Comparison of ENCODE assay signal across 9 cellular contexts in genomic region chr4:113692809-113693411, GRCh38.
DNase-seq lines count a peak whose midpoint lies in the region; ATAC-seq, FAIRE-seq and TF ChIP-seq lines count a peak whose summit lies in the region.
"Had no signal": no experiment of that assay in that cellular context is flagged by ENCODE, and none has a peak within 500 bp of the region (broad histone marks: within the 10 kb centered on the region; RNA-seq: fewer than 3 reads in every experiment).

No MANE protein-coding gene starts in this region.

- no peak for TF ChIP-seq POLR2A in HepG2 (IDR thresholded peaks at IDR 0.05; ENCODE audit: insufficient read depth in 1 of 2, low read depth in 2 of 2, low read length in 2 of 2)

- H3K4me1 Mint-ChIP-seq in T-cell, result peaks cover 30 to 40% (median 39%) of the 10 kb centered on the region in 3 donors

- H3K36me3 ChIP-seq in small intestine (ENCODE audit: control insufficient read depth in 2 of 2, insufficient read depth in 2 of 2, low read length in 2 of 2), result peaks cover 0 to 3% of the 10 kb centered on the region in 2 donors
- H3K36me3 ChIP-seq in HepG2 (replicated peaks in 1 of 2; ENCODE audit: control insufficient read depth in 1 of 2, insufficient read depth in 2 of 2, low read length in 2 of 2), result peaks cover 0 to 4% of the 10 kb centered on the region in 2 experiments; a peak in 2 of 5 replicates

- POLR2A ChIA-PET in T-cell (lab: Charles Lee), result interaction anchor here in 1 of 2 donors (0.5 kb wide), 1 partner anchor 104 kb away, joined by 3 read pairs; no protein-coding TSS in a partner anchor
- POLR2A ChIA-PET in HepG2 (lab: Yijun Ruan, JAX), result no interaction called here

- TF ChIP-seq EP300 in HepG2 (IDR thresholded peaks at IDR 0.05; ENCODE audit: low read depth in 2 of 2, low read length in 2 of 2) (no peak), HepG2 (CRISPR knock-in tag; IDR thresholded peaks at IDR 0.05; ENCODE audit: borderline replicate concordance) (no peak)

- H3K9ac ChIP-seq in HepG2 (ENCODE audit: insufficient read depth, low read depth, low read length), result no peak overlapping the region

- no peak overlapping the region for H3K4me2 ChIP-seq in HepG2 (ENCODE audit: low read depth, low read length)

- no peak for TF ChIP-seq RAD21 in HepG2 (CRISPR knock-in tag; IDR thresholded peaks at IDR 0.05)

- no TSS peak for BruUV-seq in HepG2 (replicated peaks; lab: Mats Ljungman, UMichigan)

- H3K4me1 ChIP-seq in small intestine (ENCODE audit: control insufficient read depth in 2 of 2, insufficient read depth in 1 of 2, low read depth in 1 of 2, low read length in 1 of 2) (peaks cover 0 to 8% of the 10 kb centered on the region in 2 donors), HepG2 (ENCODE audit: insufficient read depth, low read length) (peaks cover 13% of the 10 kb centered on the region)

- FAIRE-seq in small intestine (lab: Jason Lieb, UNC), result no peak
- FAIRE-seq in HepG2 (lab: Jason Lieb, UNC), result no peak

- no peak overlapping the region for H3K4me3 ChIP-seq in small intestine (ENCODE audit: low read depth in 1 of 2, low read length in 2 of 2)
- no peak overlapping the region for H3K4me3 ChIP-seq in HepG2 (replicated peaks in 1 of 3; ENCODE audit: insufficient read depth in 1 of 3, low read depth in 2 of 3, low read length in 3 of 3)

- ATAC-seq in HG02981 (IDR thresholded peaks at IDR 0.05; ENCODE audit: unreplicated experiment) (peak; percentile 95), T-cell (replicated peaks in 1 of 4) (peak in 3 of 4 experiments; percentile 60 to 81 (median 81)), HepG2 (no peak)

- no peaks in the 10 kb centered on the region for H3K9me3 ChIP-seq in small intestine (ENCODE audit: control insufficient read depth, low read depth)
- no peaks in the 10 kb centered on the region for H3K9me3 ChIP-seq in HepG2 (ENCODE audit: low read length)

- no peaks in the 10 kb centered on the region for H3K9me3 Mint-ChIP-seq in T-cell

- 67 to 83% (median 82%) methylated on average over 3 of the region's 3 CpGs for WGBS in small intestine, 3 donors
- 92% methylated on average over 3 of the region's 3 CpGs for WGBS in HepG2 (ENCODE audit: low lambda C conversion rate)

- peak; percentile 23 for DNase-seq in SKM-1 treated with dmso at 0.1 percent for 144 hours (lab: John Stamatoyannopoulos, UW; ENCODE audit: unreplicated experiment)
- DNase-seq in SKM-1 (lab: John Stamatoyannopoulos, UW; ENCODE audit: unreplicated experiment), result no peak
- DNase-seq in T-cell, result no peak
- DNase-seq in small intestine, result peak; percentile 25
- no peak for DNase-seq in OCI-M1 (lab: John Stamatoyannopoulos, UW)
- no peak for DNase-seq in HepG2 (ENCODE audit: low spot score)
- DNase-seq in NCI-H1092 (lab: John Stamatoyannopoulos, UW), result no peak
- DNase-seq: stimulated activated CD4-positive, alpha-beta T cell treated with anti-CD3 and anti-CD28 coated beads, Interleukin-2, amount 100 ng/mL, for 48 hours had no signal

- no peak for TF ChIP-seq CTCF in HepG2 (CRISPR knock-in tag; IDR thresholded peaks at IDR 0.05)

- H3K27me3 Mint-ChIP-seq in T-cell, result no peaks in the 10 kb centered on the region

- in situ Hi-C loops in HepG2 (cut with HindIII; ENCODE audit: extremely low pct_ligation_motif_present, low pct_unique_long_range_greater_than_20kb), result no loop called here

- H3K27ac ChIP-seq in small intestine (ENCODE audit: low read depth in 1 of 2, low read length in 1 of 2) (peak overlapping the region in 1 of 2 donors; percentile 36), HepG2 (ENCODE audit: extremely low read length, insufficient read depth, low read length) (no peak overlapping the region)

- H2AFZ ChIP-seq in HepG2 (ENCODE audit: low read length), result no peak overlapping the region

- H3K27me3 ChIP-seq in small intestine (ENCODE audit: control insufficient read depth in 2 of 2, insufficient read depth in 2 of 2, low read length in 2 of 2) (no peaks in the 10 kb centered on the region), HepG2 (ENCODE audit: control insufficient read depth in 1 of 2, insufficient read depth in 2 of 2, low read length in 2 of 2) (no peaks in the 10 kb centered on the region)

- H3K27ac Mint-ChIP-seq in T-cell, result peak overlapping the region; percentile 80 to 90

- H3K79me2 ChIP-seq in HepG2 (ENCODE audit: insufficient read depth, low read length), result peaks cover 21% of the 10 kb centered on the region

- peaks cover 12% of the 10 kb centered on the region for H3K36me3 Mint-ChIP-seq in T-cell

- H3K4me3 Mint-ChIP-seq in T-cell, result peak overlapping the region; percentile 19 to 59 (median 55)

- intact Hi-C loops in HepG2 (cut with micrococcal nuclease; ENCODE audit: unreplicated experiment), result loop anchor here (1.0 kb wide), 1 partner anchor 8 kb away; no protein-coding TSS in a partner anchor

- H4K20me1 ChIP-seq in HepG2 (ENCODE audit: insufficient read depth, low read length), result no peaks in the 10 kb centered on the region; the same call in 1 of the 2 replicates

- CTCF ChIA-PET in T-cell (lab: Charles Lee) (interaction anchor here in 1 of 2 donors (0.6 kb wide), 1 partner anchor 12 kb away, joined by 3 read pairs; no protein-coding TSS in a partner anchor), HepG2 (lab: Yijun Ruan, JAX; ENCODE audit: low intra/inter-chr PET ratio, low total read pairs) (no interaction called here)

TF ChIP-seq in HepG2, 621 proteins besides CTCF, POLR2A, EP300 and RAD21:
- no peak for TF ChIP-seq BATF2 (CRISPR knock-in tag; IDR thresholded peaks at IDR 0.05)
- no peak for TF ChIP-seq NFE2 (CRISPR knock-in tag; IDR thresholded peaks at IDR 0.05)
- TF ChIP-seq ZNF777 (CRISPR knock-in tag; IDR thresholded peaks at IDR 0.05), result no peak
- no peak for TF ChIP-seq ZNF282 (IDR thresholded peaks at IDR 0.05; ENCODE audit: partially characterized antibody)
- no peak for TF ChIP-seq THAP7 (CRISPR knock-in tag; IDR thresholded peaks at IDR 0.05)
- TF ChIP-seq HHEX (CRISPR knock-in tag; IDR thresholded peaks at IDR 0.05), result no peak
- no peak for TF ChIP-seq DR1 (CRISPR knock-in tag; IDR thresholded peaks at IDR 0.05)
- TF ChIP-seq RNF2 (conservative IDR thresholded peaks at IDR 0.05; ENCODE audit: low read depth), result no peak
- TF ChIP-seq ZSCAN22 (CRISPR knock-in tag; IDR thresholded peaks at IDR 0.05), result no peak
- no peak for TF ChIP-seq ZNF337 (CRISPR knock-in tag; IDR thresholded peaks at IDR 0.05; ENCODE audit: borderline replicate concordance, low read depth)
- no peak for TF ChIP-seq ZXDC (CRISPR knock-in tag; IDR thresholded peaks at IDR 0.05)
- no peak for TF ChIP-seq ZNF546 (CRISPR knock-in tag; conservative IDR thresholded peaks at IDR 0.05)
- TF ChIP-seq ZZZ3 (CRISPR knock-in tag; IDR thresholded peaks at IDR 0.05; ENCODE audit: borderline replicate concordance), result no peak
- TF ChIP-seq NFYB (CRISPR knock-in tag; IDR thresholded peaks at IDR 0.05), result no peak
- TF ChIP-seq DNMT3B (CRISPR knock-in tag; conservative IDR thresholded peaks at IDR 0.05), result no peak
- TF ChIP-seq ZFP90 (CRISPR knock-in tag; IDR thresholded peaks at IDR 0.05; ENCODE audit: borderline replicate concordance), result no peak
- no peak for TF ChIP-seq DMAP1 (CRISPR knock-in tag; IDR thresholded peaks at IDR 0.05)
- TF ChIP-seq ZNF326 (CRISPR knock-in tag; IDR thresholded peaks at IDR 0.05; ENCODE audit: borderline replicate concordance), result no peak
TF ChIP-seq in HepG2: peak in this region for 0.

Comparison
In these comparisons a context has a peak if more than half of its experiments do, and no peak if none do; other contexts are left out.
1. DNase-seq: peak in SKM-1 treated with dmso at 0.1 percent for 144 hours (single experiment) and small intestine (single experiment); none in SKM-1 (single experiment), T-cell (0 of 34), OCI-M1 (single experiment), HepG2 (single experiment) and NCI-H1092 (single experiment).